8 cellular contexts compared by ENCODE assay signal in the genomic region with DNA sequence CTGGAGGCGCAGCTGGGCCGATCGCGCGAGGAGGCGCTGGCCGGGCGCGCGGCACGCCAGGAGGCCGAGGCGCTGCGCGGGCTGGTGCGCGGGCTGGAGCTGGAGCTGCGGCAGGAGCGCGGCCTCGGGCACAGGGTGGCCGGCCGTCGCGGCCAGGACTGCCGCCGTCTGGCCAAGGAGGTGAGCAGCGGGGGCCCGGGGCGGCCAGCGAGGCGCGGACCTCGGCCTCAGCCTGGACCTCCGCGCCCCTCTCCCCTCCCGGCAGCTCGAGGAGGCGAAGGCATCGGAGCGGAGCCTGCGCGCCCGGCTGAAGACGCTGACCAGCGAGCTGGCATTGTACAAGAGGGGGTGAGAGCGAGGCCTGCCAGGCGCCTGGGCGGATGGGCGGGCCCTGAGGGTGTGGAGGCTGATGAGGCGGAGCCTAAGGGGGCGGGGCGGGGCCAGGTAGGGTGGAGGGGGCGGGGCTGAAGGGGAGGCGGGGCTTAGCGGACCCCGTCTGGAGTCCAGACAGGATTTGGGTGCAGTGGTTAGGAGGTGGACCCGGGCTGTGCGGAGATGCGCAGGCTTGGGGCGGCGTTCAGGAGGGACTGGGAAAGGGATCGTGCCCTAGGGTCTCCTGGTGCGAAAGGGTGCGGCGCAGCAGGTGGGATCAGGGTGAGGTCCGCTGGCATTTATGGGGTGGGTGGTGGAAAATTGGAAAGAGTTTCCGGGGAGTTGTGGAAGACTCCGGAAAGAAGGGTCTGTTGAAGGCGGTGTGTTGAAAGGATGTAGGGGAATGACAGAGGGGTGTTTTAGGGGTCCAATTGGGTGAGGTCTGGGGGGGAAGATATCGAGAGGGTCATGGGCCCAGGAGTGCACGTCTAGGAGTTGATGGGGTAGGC. TPM values are rescaled to one million over a fixed set of nuclear protein-coding genes. Genes with fewer than 3 reads are reported as not detected.
DNase-seq lines count a peak whose midpoint lies in the region; ATAC-seq and TF ChIP-seq lines count a peak whose summit lies in the region.

No MANE protein-coding gene starts in this region.

- ATAC-seq in activated T-cell treated with anti-CD3 and anti-CD28 coated beads, Interleukin-2, amount 50 U/mL, for 4 hours: peak; percentile 61 to 68
- ATAC-seq in omental fat pad (ENCODE audit: low FRiP score): peak; percentile 85
- ATAC-seq in HG02884 (IDR thresholded peaks at IDR 0.05; ENCODE audit: unreplicated experiment): no peak
- no peak for ATAC-seq in GM18907 (IDR thresholded peaks at IDR 0.05; ENCODE audit: unreplicated experiment)

- peak overlapping the region; percentile 49 to 76 (median 65) for H3K4me3 ChIP-seq in esophagus squamous epithelium
- peak overlapping the region; percentile 60 to 69 for H3K4me3 ChIP-seq in tibial artery

- peaks cover 8% of the 10 kb centered on the region for H3K27me3 Mint-ChIP-seq in activated T-cell treated with anti-CD3 and anti-CD28 coated beads, Interleukin-2, amount 50 U/mL, for 4 hours (ENCODE audit: low read depth)

- peaks cover 0 to 21% (median 0%) of the 10 kb centered on the region in 3 donors for H3K36me3 ChIP-seq in esophagus squamous epithelium
- H3K36me3 ChIP-seq in tibial artery: peaks cover 0 to 3% (median 0%) of the 10 kb centered on the region in 3 donors

- no peaks in the 10 kb centered on the region for H3K9me3 ChIP-seq in esophagus squamous epithelium
- no peaks in the 10 kb centered on the region for H3K9me3 ChIP-seq in tibial artery

- H3K4me1 Mint-ChIP-seq in activated T-cell treated with anti-CD3 and anti-CD28 coated beads, Interleukin-2, amount 50 U/mL, for 4 hours (ENCODE audit: low read depth): peaks cover 13% of the 10 kb centered on the region

- intact Hi-C loops in esophagus squamous epithelium (cut with DNase I) (no loop called here), tibial artery (cut with DNase I; ENCODE audit: low total_unique reads) (loop anchor here (10.0 kb wide), 1 partner anchor 131 kb away; a partner anchor contains a TSS)

- TF ChIP-seq POLR2A in esophagus squamous epithelium (IDR thresholded peaks at IDR 0.05): no peak

- WGBS in esophagus squamous epithelium, 2 donors: 17 to 18% methylated on average over 17 of the region's 72 CpGs

- H3K4me1 ChIP-seq in esophagus squamous epithelium (peaks cover 15 to 34% (median 22%) of the 10 kb centered on the region in 3 donors), tibial artery (peaks cover 0 to 28% (median 22%) of the 10 kb centered on the region in 4 donors)

- TF ChIP-seq CTCF in esophagus squamous epithelium (IDR thresholded peaks at IDR 0.05): no peak
- TF ChIP-seq CTCF in omental fat pad (IDR thresholded peaks at IDR 0.05): no peak
- no peak for TF ChIP-seq CTCF in tibial artery (IDR thresholded peaks at IDR 0.05)

- peak overlapping the region; percentile 70 for H3K4me3 Mint-ChIP-seq in activated T-cell treated with anti-CD3 and anti-CD28 coated beads, Interleukin-2, amount 50 U/mL, for 4 hours

- H3K27ac ChIP-seq in esophagus squamous epithelium (peak overlapping the region in 1 of 4 donors; percentile 30), tibial artery (peak overlapping the region in 1 of 2 donors; percentile 31)

- H3K36me3 Mint-ChIP-seq in activated T-cell treated with anti-CD3 and anti-CD28 coated beads, Interleukin-2, amount 50 U/mL, for 4 hours (ENCODE audit: insufficient read depth): peaks cover 7% of the 10 kb centered on the region

- peaks cover 0 to 43% (median 1%) of the 10 kb centered on the region in 4 donors for H3K27me3 ChIP-seq in esophagus squamous epithelium
- peaks cover 0 to 10% of the 10 kb centered on the region in 2 donors for H3K27me3 ChIP-seq in tibial artery

- DNase-seq in EH (ENCODE audit: low read depth) (peak; percentile 59), NCI-H2227 (lab: John Stamatoyannopoulos, UW; ENCODE audit: unreplicated experiment) (peak; percentile 84), esophagus squamous epithelium (lab: John Stamatoyannopoulos, UW) (no peak), omental fat pad (ENCODE audit: low spot score) (peak; percentile 46), tibial artery (peak in 1 of 2 donors; percentile 48)
- peak; percentile 62 for DNase-seq in activated T-cell treated with anti-CD3 and anti-CD28 coated beads, Interleukin-2, amount 50 U/mL, for 4 hours

- H3K9me3 Mint-ChIP-seq in activated T-cell treated with anti-CD3 and anti-CD28 coated beads, Interleukin-2, amount 50 U/mL, for 4 hours: no peaks in the 10 kb centered on the region

RNA-seq across cellular contexts. Expression of a gene that starts 7.5 kb away (rescaled TPM):
- total RNA-seq in activated T-cell treated with anti-CD3 and anti-CD28 coated beads, Interleukin-2, amount 50 U/mL, for 4 hours: not detected
- total RNA-seq in esophagus squamous epithelium: not detected
- total RNA-seq in omental fat pad: not detected

RNA-seq across cellular contexts. Expression of a gene that starts 20.1 kb away (rescaled TPM):
- 10 to 100 TPM; 16.1 to 18.0 (median 18.0) TPM for total RNA-seq in activated T-cell treated with anti-CD3 and anti-CD28 coated beads, Interleukin-2, amount 50 U/mL, for 4 hours
- total RNA-seq in esophagus squamous epithelium: 1 to 10 TPM; 5.9 to 9.5 (median 7.4) TPM
- total RNA-seq in omental fat pad: 10 to 100 TPM in 1 of 4 donors, 1 to 10 TPM in 3; 3.6 to 10.4 (median 6.1) TPM

RNA-seq across cellular contexts. Expression of a gene that starts 25.5 kb away (rescaled TPM):
- not detected for total RNA-seq in activated T-cell treated with anti-CD3 and anti-CD28 coated beads, Interleukin-2, amount 50 U/mL, for 4 hours
- total RNA-seq in esophagus squamous epithelium (not detected), omental fat pad (not detected)

RNA-seq across cellular contexts. Expression of a gene that starts 41.7 kb away (rescaled TPM):
- not detected for total RNA-seq in activated T-cell treated with anti-CD3 and anti-CD28 coated beads, Interleukin-2, amount 50 U/mL, for 4 hours
- total RNA-seq in esophagus squamous epithelium (1 to 10 TPM in 1 of 4 donors, under 1 TPM in 2, not detected in 1; 0.40 to 2.1 (median 0.44) TPM), omental fat pad (10 to 100 TPM in 1 of 4 donors, 1 to 10 TPM in 2, under 1 TPM in 1; 0.74 to 10.9 (median 3.8) TPM)

Comparison
In these comparisons a context has a peak if more than half of its experiments do, and no peak if none do; other contexts are left out.
1. ATAC-seq: peak in activated T-cell treated with anti-CD3 and anti-CD28 coated beads, Interleukin-2, amount 50 U/mL, for 4 hours (2 of 2) and omental fat pad (single experiment); none in HG02884 (single experiment) and GM18907 (single experiment).